ENCODE assay signal across 10 cellular contexts in genomic region chr2:63590621-63591408, GRCh38. TPM values are rescaled to one million over a fixed set of nuclear protein-coding genes. Genes with fewer than 3 reads are reported as not detected.
DNase-seq lines count a peak whose midpoint lies in the region; ATAC-seq and TF ChIP-seq lines count a peak whose summit lies in the region.
"Had no signal": no experiment of that assay in that cellular context is flagged by ENCODE, and none has a peak within 500 bp of the region (broad histone marks: within the 10 kb centered on the region; RNA-seq: fewer than 3 reads in every experiment).

No MANE protein-coding gene starts in this region.

- H3K4me3 ChIP-seq in A673 (ENCODE audit: low read depth, low read length, poor library complexity, severe bottlenecking) (peak overlapping the region; percentile 84), GM12865 (ENCODE audit: low read depth, low read length) (peak overlapping the region; percentile 68; the same call in 1 of the 2 replicates), iPS-15b (ENCODE audit: low read depth, low read length) (peak overlapping the region; percentile 10)

- POLR2A ChIA-PET in A673 (lab: Charles Lee; ENCODE audit: low non-redundant PET) = no interaction called here

- no peak overlapping the region for H3K27ac ChIP-seq in A673 (ENCODE audit: low read depth, low read length, poor library complexity, severe bottlenecking)

- H3K27me3 ChIP-seq in A673 (replicated peaks; ENCODE audit: insufficient read depth, low read depth, low read length, poor library complexity) = no peaks in the 10 kb centered on the region
- H3K27me3 ChIP-seq in iPS-15b (ENCODE audit: control insufficient read depth, insufficient read depth, low read length) = no peaks in the 10 kb centered on the region

- H3K9me3 ChIP-seq in A673 (ENCODE audit: low read depth, low read length, poor library complexity, severe bottlenecking) = no peaks in the 10 kb centered on the region
- no peaks in the 10 kb centered on the region for H3K9me3 ChIP-seq in iPS-15b (ENCODE audit: control insufficient read depth, insufficient read depth, low read length)

- H3K36me3 ChIP-seq in A673 (ENCODE audit: insufficient read depth, low read length, poor library complexity, severe bottlenecking) (peaks cover 23% of the 10 kb centered on the region), iPS-15b (ENCODE audit: control insufficient read depth, insufficient read depth, low read length) (peaks cover 5% of the 10 kb centered on the region)

- TF ChIP-seq CTCF in A673 (conservative IDR thresholded peaks at IDR 0.05; ENCODE audit: low read depth, low read length) (no peak), GM12865 (IDR thresholded peaks at IDR 0.05; ENCODE audit: insufficient read depth, low read depth, low read length, missing control alignments) (no peak)

- intact Hi-C loops in A673 (cut with micrococcal nuclease; ENCODE audit: unreplicated experiment) = no loop called here

- CTCF ChIA-PET in A673 (lab: Charles Lee) = no interaction called here

- DNase-seq in A673 (ENCODE audit: low spot score) (no peak), GM12865 (ENCODE audit: low read depth) (peak; percentile 63), SKM-1 treated with dmso at 0.1 percent for 144 hours (lab: John Stamatoyannopoulos, UW; ENCODE audit: unreplicated experiment) (peak; percentile 75), H4 (ENCODE audit: low spot score) (no peak), D341Med (ENCODE audit: low spot score) (no peak)
- DNase-seq: activated naive CD8-positive, alpha-beta T cell treated with anti-CD3 and anti-CD28 coated beads, Interleukin-2, amount 10 ng/mL, durations not matched to agents 7 days and 5 days; IMR-90 had no signal

- no peak overlapping the region for H3K9ac ChIP-seq in iPS-15b (ENCODE audit: low read depth, low read length)

- no peak for ATAC-seq in GM21381 (IDR thresholded peaks at IDR 0.05; ENCODE audit: unreplicated experiment)
- ATAC-seq in HG03442 (IDR thresholded peaks at IDR 0.05; ENCODE audit: unreplicated experiment) = no peak

- H3K4me1 ChIP-seq in A673 (ENCODE audit: insufficient read depth, low read length, poor library complexity, severe bottlenecking) (peaks cover 17% of the 10 kb centered on the region), iPS-15b (ENCODE audit: control insufficient read depth, insufficient read depth, low read length) (peaks cover 14% of the 10 kb centered on the region)

- no TSS peak for BruUV-seq in A673 (replicated peaks; lab: Mats Ljungman, UMichigan)

RNA-seq across cellular contexts. Expression of gene MDH1, which starts 2.1 kb away (rescaled TPM):
- total RNA-seq in A673 (2021) = 178 and 185 TPM in 2 replicates
- total RNA-seq in H4 (2014; rRNA removed; shearing (Covaris generic)) = 309 and 407 TPM in 2 replicates

RNA-seq across cellular contexts. Expression of gene WDPCP, which starts 2.5 kb away (rescaled TPM):
- 7.9 and 10.5 TPM in 2 replicates for total RNA-seq in A673 (2021)
- total RNA-seq in H4 (2014; rRNA removed; shearing (Covaris generic)) = 3.7 and 4.6 TPM in 2 replicates

Comparison
In these comparisons a context has a peak if more than half of its experiments do, and no peak if none do; other contexts are left out.
1. DNase-seq: peak in GM12865 (single experiment) and SKM-1 treated with dmso at 0.1 percent for 144 hours (single experiment); none in A673 (single experiment), H4 (single experiment) and D341Med (single experiment).
2. H3K4me3 ChIP-seq: peak in every context shown above with its lines; median percentile 84 in A673; 68 in GM12865; 10 in iPS-15b.